ENCODE assay signal across 1 cellular context in genomic region chr21:46161180-46161799, GRCh38.
TF ChIP-seq lines count a peak whose summit lies in the region.

No MANE protein-coding gene starts in this region.

TF ChIP-seq in GM23338, 12 proteins besides CTCF, POLR2A, EP300 and RAD21 (continued from another document):
- TF ChIP-seq, protein P1, sequence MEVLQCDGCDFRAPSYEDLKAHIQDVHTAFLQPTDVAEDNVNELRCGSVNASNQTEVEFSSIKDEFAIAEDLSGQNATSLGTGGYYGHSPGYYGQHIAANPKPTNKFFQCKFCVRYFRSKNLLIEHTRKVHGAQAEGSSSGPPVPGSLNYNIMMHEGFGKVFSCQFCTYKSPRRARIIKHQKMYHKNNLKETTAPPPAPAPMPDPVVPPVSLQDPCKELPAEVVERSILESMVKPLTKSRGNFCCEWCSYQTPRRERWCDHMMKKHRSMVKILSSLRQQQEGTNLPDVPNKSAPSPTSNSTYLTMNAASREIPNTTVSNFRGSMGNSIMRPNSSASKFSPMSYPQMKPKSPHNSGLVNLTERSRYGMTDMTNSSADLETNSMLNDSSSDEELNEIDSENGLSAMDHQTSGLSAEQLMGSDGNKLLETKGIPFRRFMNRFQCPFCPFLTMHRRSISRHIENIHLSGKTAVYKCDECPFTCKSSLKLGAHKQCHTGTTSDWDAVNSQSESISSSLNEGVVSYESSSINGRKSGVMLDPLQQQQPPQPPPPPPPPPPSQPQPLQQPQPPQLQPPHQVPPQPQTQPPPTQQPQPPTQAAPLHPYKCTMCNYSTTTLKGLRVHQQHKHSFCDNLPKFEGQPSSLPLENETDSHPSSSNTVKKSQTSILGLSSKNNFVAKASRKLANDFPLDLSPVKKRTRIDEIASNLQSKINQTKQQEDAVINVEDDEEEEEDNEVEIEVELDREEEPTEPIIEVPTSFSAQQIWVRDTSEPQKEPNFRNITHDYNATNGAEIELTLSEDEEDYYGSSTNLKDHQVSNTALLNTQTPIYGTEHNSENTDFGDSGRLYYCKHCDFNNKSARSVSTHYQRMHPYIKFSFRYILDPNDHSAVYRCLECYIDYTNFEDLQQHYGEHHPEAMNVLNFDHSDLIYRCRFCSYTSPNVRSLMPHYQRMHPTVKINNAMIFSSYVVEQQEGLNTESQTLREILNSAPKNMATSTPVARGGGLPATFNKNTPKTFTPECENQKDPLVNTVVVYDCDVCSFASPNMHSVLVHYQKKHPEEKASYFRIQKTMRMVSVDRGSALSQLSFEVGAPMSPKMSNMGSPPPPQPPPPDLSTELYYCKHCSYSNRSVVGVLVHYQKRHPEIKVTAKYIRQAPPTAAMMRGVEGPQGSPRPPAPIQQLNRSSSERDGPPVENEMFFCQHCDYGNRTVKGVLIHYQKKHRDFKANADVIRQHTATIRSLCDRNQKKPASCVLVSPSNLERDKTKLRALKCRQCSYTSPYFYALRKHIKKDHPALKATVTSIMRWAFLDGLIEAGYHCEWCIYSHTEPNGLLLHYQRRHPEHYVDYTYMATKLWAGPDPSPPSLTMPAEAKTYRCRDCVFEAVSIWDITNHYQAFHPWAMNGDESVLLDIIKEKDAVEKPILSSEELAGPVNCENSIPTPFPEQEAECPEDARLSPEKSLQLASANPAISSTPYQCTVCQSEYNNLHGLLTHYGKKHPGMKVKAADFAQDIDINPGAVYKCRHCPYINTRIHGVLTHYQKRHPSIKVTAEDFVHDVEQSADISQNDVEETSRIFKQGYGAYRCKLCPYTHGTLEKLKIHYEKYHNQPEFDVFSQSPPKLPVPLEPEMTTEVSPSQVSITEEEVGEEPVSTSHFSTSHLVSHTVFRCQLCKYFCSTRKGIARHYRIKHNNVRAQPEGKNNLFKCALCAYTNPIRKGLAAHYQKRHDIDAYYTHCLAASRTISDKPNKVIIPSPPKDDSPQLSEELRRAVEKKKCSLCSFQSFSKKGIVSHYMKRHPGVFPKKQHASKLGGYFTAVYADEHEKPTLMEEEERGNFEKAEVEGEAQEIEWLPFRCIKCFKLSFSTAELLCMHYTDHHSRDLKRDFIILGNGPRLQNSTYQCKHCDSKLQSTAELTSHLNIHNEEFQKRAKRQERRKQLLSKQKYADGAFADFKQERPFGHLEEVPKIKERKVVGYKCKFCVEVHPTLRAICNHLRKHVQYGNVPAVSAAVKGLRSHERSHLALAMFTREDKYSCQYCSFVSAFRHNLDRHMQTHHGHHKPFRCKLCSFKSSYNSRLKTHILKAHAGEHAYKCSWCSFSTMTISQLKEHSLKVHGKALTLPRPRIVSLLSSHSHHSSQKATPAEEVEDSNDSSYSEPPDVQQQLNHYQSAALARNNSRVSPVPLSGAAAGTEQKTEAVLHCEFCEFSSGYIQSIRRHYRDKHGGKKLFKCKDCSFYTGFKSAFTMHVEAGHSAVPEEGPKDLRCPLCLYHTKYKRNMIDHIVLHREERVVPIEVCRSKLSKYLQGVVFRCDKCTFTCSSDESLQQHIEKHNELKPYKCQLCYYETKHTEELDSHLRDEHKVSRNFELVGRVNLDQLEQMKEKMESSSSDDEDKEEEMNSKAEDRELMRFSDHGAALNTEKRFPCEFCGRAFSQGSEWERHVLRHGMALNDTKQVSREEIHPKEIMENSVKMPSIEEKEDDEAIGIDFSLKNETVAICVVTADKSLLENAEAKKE (CRISPR knock-in tag; IDR thresholded peaks at IDR 0.05) = no peak
- TF ChIP-seq EZH2phosphoT487 (IDR thresholded peaks at IDR 0.05; ENCODE audit: unreplicated experiment) (no peak), ZNF114 (CRISPR knock-in tag; IDR thresholded peaks at IDR 0.05) (no peak), ETS1 (IDR thresholded peaks at IDR 0.05) (no peak), JUNB (IDR thresholded peaks at IDR 0.05; ENCODE audit: unreplicated experiment) (no peak), EZH2 (IDR thresholded peaks at IDR 0.05; ENCODE audit: low read depth, unreplicated experiment) (no peak), STAT1 (IDR thresholded peaks at IDR 0.05; ENCODE audit: unreplicated experiment) (no peak)
- TF ChIP-seq, protein P2, sequence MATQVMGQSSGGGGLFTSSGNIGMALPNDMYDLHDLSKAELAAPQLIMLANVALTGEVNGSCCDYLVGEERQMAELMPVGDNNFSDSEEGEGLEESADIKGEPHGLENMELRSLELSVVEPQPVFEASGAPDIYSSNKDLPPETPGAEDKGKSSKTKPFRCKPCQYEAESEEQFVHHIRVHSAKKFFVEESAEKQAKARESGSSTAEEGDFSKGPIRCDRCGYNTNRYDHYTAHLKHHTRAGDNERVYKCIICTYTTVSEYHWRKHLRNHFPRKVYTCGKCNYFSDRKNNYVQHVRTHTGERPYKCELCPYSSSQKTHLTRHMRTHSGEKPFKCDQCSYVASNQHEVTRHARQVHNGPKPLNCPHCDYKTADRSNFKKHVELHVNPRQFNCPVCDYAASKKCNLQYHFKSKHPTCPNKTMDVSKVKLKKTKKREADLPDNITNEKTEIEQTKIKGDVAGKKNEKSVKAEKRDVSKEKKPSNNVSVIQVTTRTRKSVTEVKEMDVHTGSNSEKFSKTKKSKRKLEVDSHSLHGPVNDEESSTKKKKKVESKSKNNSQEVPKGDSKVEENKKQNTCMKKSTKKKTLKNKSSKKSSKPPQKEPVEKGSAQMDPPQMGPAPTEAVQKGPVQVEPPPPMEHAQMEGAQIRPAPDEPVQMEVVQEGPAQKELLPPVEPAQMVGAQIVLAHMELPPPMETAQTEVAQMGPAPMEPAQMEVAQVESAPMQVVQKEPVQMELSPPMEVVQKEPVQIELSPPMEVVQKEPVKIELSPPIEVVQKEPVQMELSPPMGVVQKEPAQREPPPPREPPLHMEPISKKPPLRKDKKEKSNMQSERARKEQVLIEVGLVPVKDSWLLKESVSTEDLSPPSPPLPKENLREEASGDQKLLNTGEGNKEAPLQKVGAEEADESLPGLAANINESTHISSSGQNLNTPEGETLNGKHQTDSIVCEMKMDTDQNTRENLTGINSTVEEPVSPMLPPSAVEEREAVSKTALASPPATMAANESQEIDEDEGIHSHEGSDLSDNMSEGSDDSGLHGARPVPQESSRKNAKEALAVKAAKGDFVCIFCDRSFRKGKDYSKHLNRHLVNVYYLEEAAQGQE (IDR thresholded peaks at IDR 0.05; ENCODE audit: unreplicated experiment) = no peak
